ENCODE assay signal across 14 cellular contexts in genomic region chr14:62125793-62126192, GRCh38.
DNase-seq lines count a peak whose midpoint lies in the region; ATAC-seq, FAIRE-seq and TF ChIP-seq lines count a peak whose summit lies in the region.
"Had no signal": no experiment of that assay in that cellular context is flagged by ENCODE, and none has a peak within 500 bp of the region (broad histone marks: within the 10 kb centered on the region; RNA-seq: fewer than 3 reads in every experiment).

No MANE protein-coding gene starts in this region.

- peak; percentile 98 for FAIRE-seq in HTR-8/SVneo (lab: Jason Lieb, UNC)
- peak; percentile 48 for FAIRE-seq in urothelium cell line (lab: Jason Lieb, UNC)
- FAIRE-seq: GM12891, K562 had no signal

- no peak for ATAC-seq in GM21786 (IDR thresholded peaks at IDR 0.05; ENCODE audit: unreplicated experiment)
- ATAC-seq: K562 had no signal

- no peak overlapping the region for H3K4me3 Mint-ChIP-seq in chondrocyte (ENCODE audit: unreplicated experiment)
- H3K4me3 Mint-ChIP-seq: CD8-positive, alpha-beta memory T cell; HFFc6 had no signal

- peak overlapping the region; percentile 32 for H3K27ac Mint-ChIP-seq in chondrocyte (ENCODE audit: unreplicated experiment)
- H3K27ac Mint-ChIP-seq: CD8-positive, alpha-beta memory T cell; HFFc6 had no signal

- H3K36me3 Mint-ChIP-seq in chondrocyte (ENCODE audit: low read depth) = peaks cover 25% of the 10 kb centered on the region
- H3K36me3 Mint-ChIP-seq: CD8-positive, alpha-beta memory T cell had no signal

- in situ Hi-C loops in G401 (cut with HindIII; ENCODE audit: low sequenced_read_pairs) = no loop called here

- peaks cover 3% of the 10 kb centered on the region for H3K27me3 Mint-ChIP-seq in chondrocyte (ENCODE audit: low read depth)

- H3K9me3 Mint-ChIP-seq in chondrocyte (ENCODE audit: low read depth) = no peaks in the 10 kb centered on the region
- H3K9me3 Mint-ChIP-seq: CD8-positive, alpha-beta memory T cell; HFFc6 had no signal

- TF ChIP-seq CTCF in chondrocyte (IDR thresholded peaks at IDR 0.05) = no peak

- peaks cover 25% of the 10 kb centered on the region for H3K4me1 Mint-ChIP-seq in chondrocyte (ENCODE audit: low read depth)

- peak in 2 of 3 experiments; percentile 10 to 46 for DNase-seq in NCI-H1417 (lab: John Stamatoyannopoulos, UW)
- DNase-seq in NCI-H1417 treated with DMSO at 0.1 percent for 48 hours (lab: John Stamatoyannopoulos, UW) = no peak
- DNase-seq in HTR-8/SVneo (ENCODE audit: insufficient read length, low spot score) = no peak
- DNase-seq in chondrocyte (ENCODE audit: low spot score) = no peak
- no peak for DNase-seq in urothelium cell line (ENCODE audit: low spot score)
- DNase-seq in G401 (ENCODE audit: low spot score) = no peak
- DNase-seq: AML-193; Caco-2; CD8-positive, alpha-beta memory T cell; HCEC 1CT; HFFc6 had no signal

Comparison
In these comparisons a context has a peak if more than half of its experiments do, and no peak if none do; other contexts are left out.
1. DNase-seq: peak in NCI-H1417 (2 of 3); none in NCI-H1417 treated with DMSO at 0.1 percent for 48 hours (single experiment), HTR-8/SVneo (single experiment), chondrocyte (single experiment), urothelium cell line (single experiment) and G401 (single experiment).